ENCODE assay signal across 8 cellular contexts in the genomic region with DNA sequence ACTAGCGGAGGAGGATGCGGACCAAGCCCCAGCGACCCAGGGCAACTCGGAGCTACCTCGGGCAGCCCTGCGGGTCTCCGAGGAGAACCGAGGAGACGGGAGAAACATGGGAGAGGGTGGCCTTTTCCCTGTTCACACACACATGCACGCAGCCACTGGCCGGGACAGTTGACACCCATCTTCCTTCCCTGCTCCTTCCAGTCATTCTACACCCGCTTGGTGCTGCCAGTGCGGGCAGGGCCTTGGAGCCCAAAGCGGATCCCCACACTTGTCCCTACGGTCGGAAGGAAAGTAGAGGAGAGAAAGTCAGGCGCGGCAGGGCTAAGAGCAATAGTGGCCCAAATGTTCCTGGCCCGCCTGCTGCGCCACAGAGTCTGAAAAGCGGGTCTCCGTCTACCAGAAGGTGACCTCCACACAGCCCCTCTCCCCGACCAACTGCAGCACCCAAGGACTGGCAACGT. TPM values are rescaled to one million over a fixed set of nuclear protein-coding genes. Genes with fewer than 3 reads are reported as not detected.
DNase-seq lines count a peak whose midpoint lies in the region; ATAC-seq lines count a peak whose summit lies in the region.

No MANE protein-coding gene starts in this region.

- ATAC-seq in CD4-positive, CD25-positive, alpha-beta regulatory T cell (ENCODE audit: low read depth in 2 of 2) = no peak
- ATAC-seq in stimulated activated effector memory CD8-positive, alpha-beta T cell treated with anti-CD3 and anti-CD28 coated beads, Interleukin-12 subunit alpha, Interleukin-12 subunit beta, amount 100 ng/mL, for 72 hours = no peak
- ATAC-seq in HG03521 (IDR thresholded peaks at IDR 0.05; ENCODE audit: unreplicated experiment) = no peak
- no peak for ATAC-seq in HG03196 (IDR thresholded peaks at IDR 0.05; ENCODE audit: unreplicated experiment)

- peak overlapping the region; percentile 79 for H3K4me3 ChIP-seq in CD4-positive, CD25-positive, alpha-beta regulatory T cell (ENCODE audit: low read depth, low read length)
- H3K4me3 ChIP-seq in HUES48 (ENCODE audit: low read depth, low read length) (peak overlapping the region; percentile 77), iPS-11a (ENCODE audit: low read depth, low read length) (peak overlapping the region; percentile 83)

- no peaks in the 10 kb centered on the region for H3K36me3 ChIP-seq in CD4-positive, CD25-positive, alpha-beta regulatory T cell (ENCODE audit: control insufficient read depth, insufficient read depth, low read length)
- H3K36me3 ChIP-seq in HUES48 (ENCODE audit: control insufficient read depth, insufficient read depth, low read length) = no peaks in the 10 kb centered on the region

- peaks cover 24% of the 10 kb centered on the region for H3K27me3 ChIP-seq in CD4-positive, CD25-positive, alpha-beta regulatory T cell (ENCODE audit: control insufficient read depth, insufficient read depth, low read length)
- H3K27me3 ChIP-seq in HUES48 (ENCODE audit: control insufficient read depth, insufficient read depth, low read length) = peaks cover 16% of the 10 kb centered on the region

- DNase-seq in CD4-positive, CD25-positive, alpha-beta regulatory T cell = no peak
- DNase-seq in stimulated activated effector memory CD8-positive, alpha-beta T cell treated with anti-CD3 and anti-CD28 coated beads, Interleukin-12 subunit alpha, Interleukin-12 subunit beta, amount 100 ng/mL, for 72 hours (ENCODE audit: low spot score in 2 of 2) = no peak
- no peak for DNase-seq in 8988T

- peak overlapping the region; percentile 53; the same call in 1 of the 2 replicates for H3K9ac ChIP-seq in HUES48 (ENCODE audit: low read depth, low read length)

- peaks cover 0 to 4% (median 0%) of the 10 kb centered on the region in 7 donors for H3K9me3 Mint-ChIP-seq in CD4-positive, CD25-positive, alpha-beta regulatory T cell
- H3K9me3 Mint-ChIP-seq in stimulated activated effector memory CD8-positive, alpha-beta T cell treated with anti-CD3 and anti-CD28 coated beads, Interleukin-12 subunit alpha, Interleukin-12 subunit beta, amount 100 ng/mL, for 72 hours = no peaks in the 10 kb centered on the region

- no peaks in the 10 kb centered on the region for H3K9me3 ChIP-seq in CD4-positive, CD25-positive, alpha-beta regulatory T cell (ENCODE audit: control insufficient read depth in 2 of 2, low read length in 2 of 2)
- no peaks in the 10 kb centered on the region for H3K9me3 ChIP-seq in HUES48 (ENCODE audit: control insufficient read depth, insufficient read depth, low read length)

- H3K27ac Mint-ChIP-seq in CD4-positive, CD25-positive, alpha-beta regulatory T cell = peak overlapping the region; percentile 92 to 97 (median 94)
- H3K27ac Mint-ChIP-seq in stimulated activated effector memory CD8-positive, alpha-beta T cell treated with anti-CD3 and anti-CD28 coated beads, Interleukin-12 subunit alpha, Interleukin-12 subunit beta, amount 100 ng/mL, for 72 hours = peak overlapping the region; percentile 96

- peaks cover 19% of the 10 kb centered on the region for H3K4me1 ChIP-seq in CD4-positive, CD25-positive, alpha-beta regulatory T cell (ENCODE audit: control insufficient read depth, insufficient read depth, low read length, poor library complexity, severe bottlenecking)
- peaks cover 15% of the 10 kb centered on the region for H3K4me1 ChIP-seq in HUES48 (ENCODE audit: control insufficient read depth, insufficient read depth, low read length)

- H3K4me1 Mint-ChIP-seq in CD4-positive, CD25-positive, alpha-beta regulatory T cell = peaks cover 16 to 36% (median 26%) of the 10 kb centered on the region in 4 donors
- peaks cover 27% of the 10 kb centered on the region for H3K4me1 Mint-ChIP-seq in stimulated activated effector memory CD8-positive, alpha-beta T cell treated with anti-CD3 and anti-CD28 coated beads, Interleukin-12 subunit alpha, Interleukin-12 subunit beta, amount 100 ng/mL, for 72 hours

- H3K36me3 Mint-ChIP-seq in CD4-positive, CD25-positive, alpha-beta regulatory T cell = no peaks in the 10 kb centered on the region
- H3K36me3 Mint-ChIP-seq in stimulated activated effector memory CD8-positive, alpha-beta T cell treated with anti-CD3 and anti-CD28 coated beads, Interleukin-12 subunit alpha, Interleukin-12 subunit beta, amount 100 ng/mL, for 72 hours = peaks cover 23% of the 10 kb centered on the region

- H3K27me3 Mint-ChIP-seq in CD4-positive, CD25-positive, alpha-beta regulatory T cell = peaks cover 30% of the 10 kb centered on the region

- H3K27ac ChIP-seq in CD4-positive, CD25-positive, alpha-beta regulatory T cell (ENCODE audit: insufficient read depth, low read length, poor library complexity, severe bottlenecking) = peak overlapping the region; percentile 83
- H3K27ac ChIP-seq in HUES48 (ENCODE audit: low read depth, low read length) (peak overlapping the region; percentile 85), adipose tissue (ENCODE audit: low read depth, low read length) (peak overlapping the region; percentile 60)

- H3K4me3 Mint-ChIP-seq in CD4-positive, CD25-positive, alpha-beta regulatory T cell = peak overlapping the region; percentile 97 to 99 (median 98)
- peak overlapping the region; percentile 98 for H3K4me3 Mint-ChIP-seq in stimulated activated effector memory CD8-positive, alpha-beta T cell treated with anti-CD3 and anti-CD28 coated beads, Interleukin-12 subunit alpha, Interleukin-12 subunit beta, amount 100 ng/mL, for 72 hours

- WGBS in adipose tissue, 3 donors = 7 to 9% (median 7%) methylated on average over 23 to 24 of the region's 24 CpGs

RNA-seq across cellular contexts. Expression of a gene that starts 1.1 kb away (rescaled TPM):
- 31.1 TPM for total RNA-seq in CD4-positive, CD25-positive, alpha-beta regulatory T cell
- 10 to 100 TPM in 1 of 4 donors, 1 to 10 TPM in 3; 5.2 to 15.5 (median 6.4) TPM for polyA plus RNA-seq in CD4-positive, CD25-positive, alpha-beta regulatory T cell
- 10 to 100 TPM in 2 of 3 donors, 1 to 10 TPM in 1; 6.5 to 27.2 (median 14.1) TPM for polyA plus RNA-seq in adipose tissue
